Comparison of ENCODE assay signal across 1 cellular context in the genomic region with DNA sequence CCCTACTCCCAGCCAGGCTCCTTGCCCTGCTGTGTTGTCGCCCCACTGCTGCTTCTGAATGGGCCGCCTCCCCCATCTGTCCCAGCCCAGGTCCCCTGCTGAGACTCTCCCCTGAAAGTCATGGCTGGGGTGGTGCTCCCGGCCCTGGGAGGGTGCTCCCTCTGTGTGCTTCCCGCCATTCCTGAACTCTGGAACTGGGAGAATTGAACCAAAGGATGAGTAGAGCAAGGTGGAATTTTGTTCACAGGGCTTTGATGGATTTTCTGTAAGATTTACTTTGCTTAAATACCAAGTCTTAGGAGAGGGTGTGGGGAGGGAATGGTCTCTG.
TF ChIP-seq lines count a peak whose summit lies in the region.

No MANE protein-coding gene starts in this region.

TF ChIP-seq in SK-N-SH treated with all-trans-retinoic acid at 6 μM for 48 hours, 23 proteins besides CTCF, POLR2A, EP300 and RAD21 (continued from another document):
- TF ChIP-seq RARB (CRISPR knock-in tag; IDR thresholded peaks at IDR 0.05) (no peak), CSDC2 (CRISPR knock-in tag; IDR thresholded peaks at IDR 0.05) (no peak), ZNF8 (CRISPR knock-in tag; IDR thresholded peaks at IDR 0.05) (no peak), BACH2 (CRISPR knock-in tag; IDR thresholded peaks at IDR 0.05; ENCODE audit: borderline replicate concordance) (no peak), TOX (CRISPR knock-in tag; IDR thresholded peaks at IDR 0.05; ENCODE audit: borderline replicate concordance) (no peak), GLIS3 (CRISPR knock-in tag; IDR thresholded peaks at IDR 0.05) (no peak), ARNTL (CRISPR knock-in tag; IDR thresholded peaks at IDR 0.05; ENCODE audit: borderline replicate concordance, low read depth) (no peak)
- TF ChIP-seq, protein P1, sequence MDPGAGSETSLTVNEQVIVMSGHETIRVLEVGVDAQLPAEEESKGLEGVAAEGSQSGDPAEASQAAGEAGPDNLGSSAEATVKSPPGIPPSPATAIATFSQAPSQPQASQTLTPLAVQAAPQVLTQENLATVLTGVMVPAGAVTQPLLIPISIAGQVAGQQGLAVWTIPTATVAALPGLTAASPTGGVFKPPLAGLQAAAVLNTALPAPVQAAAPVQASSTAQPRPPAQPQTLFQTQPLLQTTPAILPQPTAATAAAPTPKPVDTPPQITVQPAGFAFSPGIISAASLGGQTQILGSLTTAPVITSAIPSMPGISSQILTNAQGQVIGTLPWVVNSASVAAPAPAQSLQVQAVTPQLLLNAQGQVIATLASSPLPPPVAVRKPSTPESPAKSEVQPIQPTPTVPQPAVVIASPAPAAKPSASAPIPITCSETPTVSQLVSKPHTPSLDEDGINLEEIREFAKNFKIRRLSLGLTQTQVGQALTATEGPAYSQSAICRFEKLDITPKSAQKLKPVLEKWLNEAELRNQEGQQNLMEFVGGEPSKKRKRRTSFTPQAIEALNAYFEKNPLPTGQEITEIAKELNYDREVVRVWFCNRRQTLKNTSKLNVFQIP (CRISPR knock-in tag; IDR thresholded peaks at IDR 0.05; ENCODE audit: borderline replicate concordance, low read depth), result no peak
- TF ChIP-seq, protein P2, sequence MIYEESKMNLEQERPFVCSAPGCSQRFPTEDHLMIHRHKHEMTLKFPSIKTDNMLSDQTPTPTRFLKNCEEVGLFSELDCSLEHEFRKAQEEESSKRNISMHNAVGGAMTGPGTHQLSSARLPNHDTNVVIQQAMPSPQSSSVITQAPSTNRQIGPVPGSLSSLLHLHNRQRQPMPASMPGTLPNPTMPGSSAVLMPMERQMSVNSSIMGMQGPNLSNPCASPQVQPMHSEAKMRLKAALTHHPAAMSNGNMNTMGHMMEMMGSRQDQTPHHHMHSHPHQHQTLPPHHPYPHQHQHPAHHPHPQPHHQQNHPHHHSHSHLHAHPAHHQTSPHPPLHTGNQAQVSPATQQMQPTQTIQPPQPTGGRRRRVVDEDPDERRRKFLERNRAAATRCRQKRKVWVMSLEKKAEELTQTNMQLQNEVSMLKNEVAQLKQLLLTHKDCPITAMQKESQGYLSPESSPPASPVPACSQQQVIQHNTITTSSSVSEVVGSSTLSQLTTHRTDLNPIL (CRISPR knock-in tag; IDR thresholded peaks at IDR 0.05; ENCODE audit: low read depth), result no peak
- TF ChIP-seq, protein P3, sequence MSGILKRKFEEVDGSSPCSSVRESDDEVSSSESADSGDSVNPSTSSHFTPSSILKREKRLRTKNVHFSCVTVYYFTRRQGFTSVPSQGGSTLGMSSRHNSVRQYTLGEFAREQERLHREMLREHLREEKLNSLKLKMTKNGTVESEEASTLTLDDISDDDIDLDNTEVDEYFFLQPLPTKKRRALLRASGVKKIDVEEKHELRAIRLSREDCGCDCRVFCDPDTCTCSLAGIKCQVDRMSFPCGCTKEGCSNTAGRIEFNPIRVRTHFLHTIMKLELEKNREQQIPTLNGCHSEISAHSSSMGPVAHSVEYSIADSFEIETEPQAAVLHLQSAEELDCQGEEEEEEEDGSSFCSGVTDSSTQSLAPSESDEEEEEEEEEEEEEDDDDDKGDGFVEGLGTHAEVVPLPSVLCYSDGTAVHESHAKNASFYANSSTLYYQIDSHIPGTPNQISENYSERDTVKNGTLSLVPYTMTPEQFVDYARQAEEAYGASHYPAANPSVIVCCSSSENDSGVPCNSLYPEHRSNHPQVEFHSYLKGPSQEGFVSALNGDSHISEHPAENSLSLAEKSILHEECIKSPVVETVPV (CRISPR knock-in tag; IDR thresholded peaks at IDR 0.05), result no peak
